Comparison of ENCODE assay signal across 8 cellular contexts in genomic region chr7:102642691-102643090, GRCh38. TPM values are rescaled to one million over a fixed set of nuclear protein-coding genes. Genes with fewer than 3 reads are reported as not detected.
DNase-seq lines count a peak whose midpoint lies in the region; ATAC-seq and TF ChIP-seq lines count a peak whose summit lies in the region.
"Not testable (repeated sequence)": the region's sequence is repeated elsewhere in the genome, so short reads cannot be mapped to it uniquely, and the experiment has no call there.

Gene UPK3BL1 (minus strand): TSS chr7:102642791. CDS start chr7:102642741, 50 bp downstream.

- H3K36me3 Mint-ChIP-seq in activated CD8-positive, alpha-beta T cell treated with anti-CD3 and anti-CD28 coated beads for 36 hours (ENCODE audit: low read depth); brain; neural progenitor cell: not testable (repeated sequence)

- H3K9ac ChIP-seq in neural progenitor cell = not testable (repeated sequence)

- TF ChIP-seq POLR2A in gastroesophageal sphincter (IDR thresholded peaks at IDR 0.05) = not testable (repeated sequence)

- not testable (repeated sequence) for H3K27me3 Mint-ChIP-seq in activated CD8-positive, alpha-beta T cell treated with anti-CD3 and anti-CD28 coated beads for 36 hours; brain; neural progenitor cell (ENCODE audit: insufficient read depth, low read depth)

- H2AFZ ChIP-seq in neural progenitor cell (replicated peaks) = not testable (repeated sequence)

- not testable (repeated sequence) for H3K4me3 Mint-ChIP-seq in activated CD8-positive, alpha-beta T cell treated with anti-CD3 and anti-CD28 coated beads for 36 hours; brain; neural progenitor cell

- DNase-seq in BJ (ENCODE audit: low read depth); MG63; activated CD8-positive, alpha-beta T cell treated with anti-CD3 and anti-CD28 coated beads for 36 hours; left lobe of liver (ENCODE audit: low spot score); neural progenitor cell (ENCODE audit: low spot score): not testable (repeated sequence)

- not testable (repeated sequence) for H3K9me3 Mint-ChIP-seq in activated CD8-positive, alpha-beta T cell treated with anti-CD3 and anti-CD28 coated beads for 36 hours; brain; neural progenitor cell

- CTCF ChIA-PET in BJ (lab: Yijun Ruan, JAX); activated CD8-positive, alpha-beta T cell treated with anti-CD3 and anti-CD28 coated beads for 36 hours (lab: Charles Lee): not testable (repeated sequence)

- H3K27me3 ChIP-seq in BJ (ENCODE audit: control insufficient read depth, insufficient read depth, low read length); MG63; gastroesophageal sphincter; neural progenitor cell; thymus (ENCODE audit: control insufficient read depth, insufficient read depth): not testable (repeated sequence)

- not testable (repeated sequence) for H3K36me3 ChIP-seq in BJ (ENCODE audit: control insufficient read depth, insufficient read depth, low read length); MG63; gastroesophageal sphincter; neural progenitor cell; thymus (ENCODE audit: control insufficient read depth, insufficient read depth)

- not testable (repeated sequence) for H3K27ac Mint-ChIP-seq in activated CD8-positive, alpha-beta T cell treated with anti-CD3 and anti-CD28 coated beads for 36 hours; brain; neural progenitor cell

- no CpG with 5 or more reads among the region's 9 CpGs for WGBS in gastroesophageal sphincter (ENCODE audit: low coverage in 1 of 2), 2 donors
- WGBS in thymus = no CpG with 5 or more reads among the region's 9 CpGs

- H3K4me2 ChIP-seq in neural progenitor cell = not testable (repeated sequence)

- intact Hi-C loops in activated CD8-positive, alpha-beta T cell treated with anti-CD3 and anti-CD28 coated beads for 36 hours (cut with micrococcal nuclease) = not testable (repeated sequence)

- not testable (repeated sequence) for H3K27ac ChIP-seq in gastroesophageal sphincter; neural progenitor cell; thymus (ENCODE audit: low read depth)

- not testable (repeated sequence) for ATAC-seq in activated CD8-positive, alpha-beta T cell treated with anti-CD3 and anti-CD28 coated beads for 36 hours; gastroesophageal sphincter; left lobe of liver

- TF ChIP-seq CTCF in BJ (IDR thresholded peaks at IDR 0.05; ENCODE audit: insufficient read depth, low read depth, low read length); activated CD8-positive, alpha-beta T cell treated with anti-CD3 and anti-CD28 coated beads for 36 hours (IDR thresholded peaks at IDR 0.05); brain (conservative IDR thresholded peaks at IDR 0.05); gastroesophageal sphincter (IDR thresholded peaks at IDR 0.05); neural progenitor cell (IDR thresholded peaks at IDR 0.05): not testable (repeated sequence)

- not testable (repeated sequence) for H3K79me2 ChIP-seq in neural progenitor cell (ENCODE audit: low read depth)

- not testable (repeated sequence) for H3K4me1 ChIP-seq in gastroesophageal sphincter; neural progenitor cell; thymus (ENCODE audit: control insufficient read depth, insufficient read depth, low read length)

- not testable (repeated sequence) for H4K20me1 ChIP-seq in neural progenitor cell (ENCODE audit: low read depth)

- POLR2A ChIA-PET in BJ (lab: Charles Lee); activated CD8-positive, alpha-beta T cell treated with anti-CD3 and anti-CD28 coated beads for 36 hours (lab: Charles Lee): not testable (repeated sequence)

- H3K9me3 ChIP-seq in MG63; gastroesophageal sphincter; neural progenitor cell (ENCODE audit: low read depth); thymus (ENCODE audit: control insufficient read depth): not testable (repeated sequence)

- H3K4me1 Mint-ChIP-seq in activated CD8-positive, alpha-beta T cell treated with anti-CD3 and anti-CD28 coated beads for 36 hours (ENCODE audit: low read depth); brain; neural progenitor cell: not testable (repeated sequence)

- TF ChIP-seq EP300 in gastroesophageal sphincter (IDR thresholded peaks at IDR 0.05) = not testable (repeated sequence)

- H3K4me3 ChIP-seq in BJ (ENCODE audit: low read depth, low read length); MG63; gastroesophageal sphincter; neural progenitor cell; thymus (ENCODE audit: low read length): not testable (repeated sequence)

- H3F3A ChIP-seq in neural progenitor cell (ENCODE audit: low read depth) = not testable (repeated sequence)

RNA-seq across cellular contexts. Expression of gene UPK3BL1, which starts in this region (rescaled TPM):
- polyA plus RNA-seq in BJ (2011; rRNA removed) (49.5 and 58.9 TPM in 2 replicates), brain (ENCODE audit: insufficient read depth, low read depth, low replicate concordance) (23.2 TPM), thymus (256 TPM)
- 25.9 and 42.8 TPM in 2 replicates for polyA minus RNA-seq in BJ (2011; rRNA and poly(A)+ RNA removed)
- 0.37 and 13.4 TPM in 2 replicates for total RNA-seq in MG63 (2014; rRNA removed; shearing (Covaris generic); ENCODE audit: low replicate concordance)
- 10 to 100 TPM; 23.8 to 27.8 TPM for total RNA-seq in activated CD8-positive, alpha-beta T cell treated with anti-CD3 and anti-CD28 coated beads for 36 hours
- total RNA-seq in gastroesophageal sphincter (10 to 100 TPM; 18.9 to 26.0 (median 23.6) TPM), left lobe of liver (10.0 TPM), neural progenitor cell (ENCODE audit: low replicate concordance) (12.7 and 18.8 TPM in 2 replicates)
